In genomic region chr2:176680916-176681315, GRCh38 we compare ENCODE assay signal across 24 cellular contexts.
DNase-seq lines count a peak whose midpoint lies in the region; ATAC-seq, FAIRE-seq and TF ChIP-seq lines count a peak whose summit lies in the region.
"Had no signal": no experiment of that assay in that cellular context is flagged by ENCODE, and none has a peak within 500 bp of the region (broad histone marks: within the 10 kb centered on the region; RNA-seq: fewer than 3 reads in every experiment).

No MANE protein-coding gene starts in this region.

- no peaks in the 10 kb centered on the region for H3K36me3 Mint-ChIP-seq in endothelial cell (ENCODE audit: low read depth, unreplicated experiment)
- H3K36me3 Mint-ChIP-seq in endodermal cell (ENCODE audit: low read depth) = no peaks in the 10 kb centered on the region
- H3K36me3 Mint-ChIP-seq: activated naive CD4-positive, alpha-beta T cell treated with anti-CD3 and anti-CD28 coated beads, Interleukin-2, amount 50 U/mL, for 24 hours; CD8-positive, alpha-beta T cell had no signal

- H3K36me3 ChIP-seq in GM23248 (ENCODE audit: low read depth) = no peaks in the 10 kb centered on the region
- no peaks in the 10 kb centered on the region for H3K36me3 ChIP-seq in SK-N-MC (ENCODE audit: insufficient read depth, low read length)
- no peaks in the 10 kb centered on the region for H3K36me3 ChIP-seq in stomach
- no peaks in the 10 kb centered on the region for H3K36me3 ChIP-seq in endodermal cell (ENCODE audit: control insufficient read depth, insufficient read depth, low read length)
- H3K36me3 ChIP-seq: colonic mucosa, SJSA1, spleen, vagina, WERI-Rb-1 had no signal

- H3K4me2 ChIP-seq in A549 (no peak overlapping the region), GM23248 (ENCODE audit: unreplicated experiment) (peak overlapping the region; percentile 41)
- H3K4me2 ChIP-seq: PC-9 had no signal

- TF ChIP-seq POLR2A in A549 (IDR thresholded peaks at IDR 0.05; ENCODE audit: low read length) (no peak), stomach (IDR thresholded peaks at IDR 0.05) (no peak)

- DNase-seq in A549 (ENCODE audit: low read depth in 1 of 2, low spot score in 1 of 2) (no peak), GM23248 (peak; percentile 79), SK-N-MC (ENCODE audit: low read depth, low spot score) (no peak), fibroblast of the aortic adventitia (ENCODE audit: low read depth) (peak; percentile 51), endothelial cell (ENCODE audit: low spot score) (no peak), stomach (no peak), endodermal cell (no peak)
- DNase-seq: activated CD8-positive, alpha-beta T cell treated with anti-CD3 and anti-CD28 coated beads for 36 hours; activated T-cell treated with anti-CD3 and anti-CD28 coated beads, Interleukin-2, amount 50 U/mL, for 4 hours; CD8-positive, alpha-beta T cell; colonic mucosa; left colon; NCI-H146; NCI-H82; PC-9; spleen; T-helper 17 cell; WERI-Rb-1 had no signal

- CTCF ChIA-PET in A549 (lab: Yijun Ruan, JAX) = interaction anchor here (1.4 to 3.0 kb wide), 4 partner anchors 9 to 29 kb away, joined by 4 to 16 read pairs (median 4); no protein-coding TSS in a partner anchor

- no peaks in the 10 kb centered on the region for H3K9me3 ChIP-seq in A549
- no peaks in the 10 kb centered on the region for H3K9me3 ChIP-seq in GM23248 (ENCODE audit: low read depth)
- H3K9me3 ChIP-seq in SK-N-MC (ENCODE audit: low read depth, low read length) = no peaks in the 10 kb centered on the region
- H3K9me3 ChIP-seq in stomach = no peaks in the 10 kb centered on the region
- H3K9me3 ChIP-seq in endodermal cell (ENCODE audit: control insufficient read depth, low read length) = no peaks in the 10 kb centered on the region
- H3K9me3 ChIP-seq: colonic mucosa, SJSA1, spleen, vagina had no signal

- no peaks in the 10 kb centered on the region for H4K20me1 ChIP-seq in GM23248 (ENCODE audit: insufficient read depth)

- H3K9me2 ChIP-seq in GM23248 (ENCODE audit: insufficient read depth) = no peaks in the 10 kb centered on the region

- in situ Hi-C loops in GM23248 (cut with MboI) = no loop called here

- H3K27ac Mint-ChIP-seq in endothelial cell (ENCODE audit: unreplicated experiment) (no peak overlapping the region), endodermal cell (no peak overlapping the region)
- H3K27ac Mint-ChIP-seq: activated CD8-positive, alpha-beta T cell treated with anti-CD3 and anti-CD28 coated beads for 36 hours; activated naive CD4-positive, alpha-beta T cell treated with anti-CD3 and anti-CD28 coated beads, Interleukin-2, amount 50 U/mL, for 24 hours; CD8-positive, alpha-beta T cell; nephron; progenitor cell of endocrine pancreas; T-helper 17 cell had no signal

- H3K4me1 ChIP-seq in A549 (no peaks in the 10 kb centered on the region), GM23248 (ENCODE audit: insufficient read depth) (peaks cover 27% of the 10 kb centered on the region), stomach (peaks cover 0 to 3% (median 0%) of the 10 kb centered on the region in 4 donors), endodermal cell (ENCODE audit: control insufficient read depth, insufficient read depth, low read length) (peaks cover 25% of the 10 kb centered on the region)
- H3K4me1 ChIP-seq: colonic mucosa, SJSA1, spleen had no signal

- no peaks in the 10 kb centered on the region for H3K27me3 Mint-ChIP-seq in endothelial cell (ENCODE audit: unreplicated experiment)
- no peaks in the 10 kb centered on the region for H3K27me3 Mint-ChIP-seq in endodermal cell (ENCODE audit: insufficient read depth)

- H3K27ac ChIP-seq in A549 (no peak overlapping the region), GM23248 (peak overlapping the region; percentile 68), SK-N-MC (peak overlapping the region; percentile 85), stomach (no peak overlapping the region), endodermal cell (ENCODE audit: low read depth, low read length) (no peak overlapping the region)
- H3K27ac ChIP-seq: colonic mucosa, PC-9, SJSA1, spleen, vagina, WERI-Rb-1 had no signal

- H3K9ac ChIP-seq in GM23248 (peak overlapping the region; percentile 60; the same call in 1 of the 2 replicates), SK-N-MC (ENCODE audit: insufficient read length) (peak overlapping the region; percentile 53), endodermal cell (ENCODE audit: extremely low read depth, low read length, poor library complexity, severe bottlenecking) (no peak overlapping the region)

- TF ChIP-seq CTCF in A549 (IDR thresholded peaks at IDR 0.05) = no peak
- no peak for TF ChIP-seq CTCF in fibroblast of the aortic adventitia (IDR thresholded peaks at IDR 0.05; ENCODE audit: insufficient read depth, low read length)
- no peak for TF ChIP-seq CTCF in endothelial cell (IDR thresholded peaks at IDR 0.05; ENCODE audit: unreplicated experiment)
- no peak for TF ChIP-seq CTCF in stomach (IDR thresholded peaks at IDR 0.05)
- TF ChIP-seq CTCF in endodermal cell (conservative IDR thresholded peaks at IDR 0.05) = no peak

- peaks cover 25% of the 10 kb centered on the region; the same call in 1 of the 2 replicates for H3F3A ChIP-seq in GM23248 (ENCODE audit: insufficient read depth)

- H3K4me3 Mint-ChIP-seq in endothelial cell (ENCODE audit: unreplicated experiment) (no peak overlapping the region), endodermal cell (no peak overlapping the region)
- H3K4me3 Mint-ChIP-seq: activated CD8-positive, alpha-beta T cell treated with anti-CD3 and anti-CD28 coated beads for 36 hours; activated naive CD4-positive, alpha-beta T cell treated with anti-CD3 and anti-CD28 coated beads, Interleukin-2, amount 50 U/mL, for 24 hours; activated T-cell treated with anti-CD3 and anti-CD28 coated beads, Interleukin-2, amount 50 U/mL, for 4 hours; CD8-positive, alpha-beta T cell; nephron; T-helper 17 cell had no signal

- POLR2A ChIA-PET in A549 (lab: Yijun Ruan, JAX) = no interaction called here

- TF ChIP-seq EP300 in A549 (IDR thresholded peaks at IDR 0.05) = no peak
- no peak for TF ChIP-seq EP300 in stomach (IDR thresholded peaks at IDR 0.05)

- no peak for TF ChIP-seq RAD21 in A549 (conservative IDR thresholded peaks at IDR 0.05 in 1 of 2, IDR thresholded peaks at IDR 0.05 in 1 of 2)

- H3K4me3 ChIP-seq in A549 (no peak overlapping the region), GM23248 (no peak overlapping the region), SK-N-MC (no peak overlapping the region), fibroblast of the aortic adventitia (ENCODE audit: low read depth, low read length) (no peak overlapping the region), stomach (no peak overlapping the region), endodermal cell (ENCODE audit: low read length) (no peak overlapping the region)
- H3K4me3 ChIP-seq: colonic mucosa, PC-9, SJSA1, spleen, vagina had no signal

- H3K27me3 ChIP-seq in GM23248 (replicated peaks; ENCODE audit: insufficient read depth) = no peaks in the 10 kb centered on the region
- H3K27me3 ChIP-seq in stomach = peaks cover 0 to 19% (median 0%) of the 10 kb centered on the region in 3 donors
- H3K27me3 ChIP-seq in endodermal cell (ENCODE audit: control insufficient read depth, insufficient read depth, low read length, poor library complexity, severe bottlenecking) = no peaks in the 10 kb centered on the region
- H3K27me3 ChIP-seq: vagina had no signal

- H3K9me3 Mint-ChIP-seq in endothelial cell (ENCODE audit: unreplicated experiment) (no peaks in the 10 kb centered on the region), endodermal cell (no peaks in the 10 kb centered on the region)
- H3K9me3 Mint-ChIP-seq: activated CD8-positive, alpha-beta T cell treated with anti-CD3 and anti-CD28 coated beads for 36 hours; activated naive CD4-positive, alpha-beta T cell treated with anti-CD3 and anti-CD28 coated beads, Interleukin-2, amount 50 U/mL, for 24 hours; activated T-cell treated with anti-CD3 and anti-CD28 coated beads, Interleukin-2, amount 50 U/mL, for 4 hours; CD8-positive, alpha-beta T cell; nephron had no signal

- intact Hi-C loops in stomach (cut with DNase I; ENCODE audit: low total_unique reads) = no loop called here

- no peak for FAIRE-seq in A549 (lab: Jason Lieb, UNC)

- ATAC-seq in A549 (no peak), GM21737 (IDR thresholded peaks at IDR 0.05; ENCODE audit: unreplicated experiment) (no peak)
- ATAC-seq: activated CD8-positive, alpha-beta T cell treated with anti-CD3 and anti-CD28 coated beads for 36 hours; activated T-cell treated with anti-CD3 and anti-CD28 coated beads, Interleukin-2, amount 50 U/mL, for 4 hours; CD8-positive, alpha-beta T cell; left colon; T-helper 17 cell had no signal

- no peaks in the 10 kb centered on the region for H3K4me1 Mint-ChIP-seq in endothelial cell (ENCODE audit: unreplicated experiment)
- H3K4me1 Mint-ChIP-seq in endodermal cell = peaks cover 41% of the 10 kb centered on the region
- H3K4me1 Mint-ChIP-seq: activated naive CD4-positive, alpha-beta T cell treated with anti-CD3 and anti-CD28 coated beads, Interleukin-2, amount 50 U/mL, for 24 hours; T-helper 17 cell had no signal

- peak overlapping the region; percentile 88 for H2AFZ ChIP-seq in GM23248
- H2AFZ ChIP-seq: PC-9 had no signal

- no peaks in the 10 kb centered on the region for H3K79me2 ChIP-seq in GM23248 (ENCODE audit: insufficient read depth)

- 36% methylated on average over 1 of the region's 1 CpG for WGBS in A549 (ENCODE audit: missing lambda C conversion rate)
- 3 to 6% methylated on average over 1 of the region's 1 CpG for WGBS in GM23248 (ENCODE audit: low coverage in 1 of 2, low lambda C conversion rate in 2 of 2, missing lambda C conversion rate in 2 of 2), 2 experiments
- WGBS in stomach, 5 donors = 64 to 78% (median 75%) methylated on average over 1 of the region's 1 CpG
- WGBS in endodermal cell (ENCODE audit: insufficient coverage in 1 of 2, insufficient read length in 1 of 2), 2 experiments = 89% methylated on average over 1 of the region's 1 CpG; no CpG with 5 or more reads in 1 of the 2 experiments

TF ChIP-seq in A549, 52 proteins besides CTCF, POLR2A, EP300 and RAD21:
- TF ChIP-seq MAFK (IDR thresholded peaks at IDR 0.05; ENCODE audit: partially characterized antibody) (peak; percentile 42), EHF (CRISPR knock-in tag; IDR thresholded peaks at IDR 0.05) (no peak)

Comparison
In these comparisons a context has a peak if more than half of its experiments do, and no peak if none do; other contexts are left out.
1. DNase-seq: peak in GM23248 (single experiment) and fibroblast of the aortic adventitia (single experiment); none in A549 (0 of 2), SK-N-MC (single experiment), endothelial cell (single experiment), stomach (single experiment) and endodermal cell (single experiment).
2. H3K27ac ChIP-seq: peak in GM23248 (single experiment) and SK-N-MC (single experiment); none in A549 (0 of 2), stomach (0 of 5) and endodermal cell (single experiment).